1 cellular context compared by ENCODE assay signal in genomic region chr11:68382358-68382998, GRCh38.
TF ChIP-seq lines count a peak whose summit lies in the region.

No MANE protein-coding gene starts in this region.

TF ChIP-seq in K562, 482 proteins besides CTCF, POLR2A, EP300 and RAD21 (continued from another document):
- TF ChIP-seq DEAF1 (CRISPR knock-in tag; IDR thresholded peaks at IDR 0.05) (no peak), BCOR (IDR thresholded peaks at IDR 0.05) (peak; percentile 73), PPARD (CRISPR knock-in tag; IDR thresholded peaks at IDR 0.05) (no peak), FOSL1 (tag; conservative IDR thresholded peaks at IDR 0.05) (no peak), ADNP (tag; IDR thresholded peaks at IDR 0.05) (0 out of 2 replicates have a peak, but pooled peaks have one; percentile 21), PML (IDR thresholded peaks at IDR 0.05; ENCODE audit: low read length) (no peak), E2F3 (CRISPR knock-in tag; IDR thresholded peaks at IDR 0.05) (no peak), SMARCA5 (IDR thresholded peaks at IDR 0.05) (peak; percentile 43; the same call in 1 of the 2 replicates), ZNF316 (IDR thresholded peaks at IDR 0.05) (no peak)
